8 cellular contexts compared by ENCODE assay signal in the genomic region with DNA sequence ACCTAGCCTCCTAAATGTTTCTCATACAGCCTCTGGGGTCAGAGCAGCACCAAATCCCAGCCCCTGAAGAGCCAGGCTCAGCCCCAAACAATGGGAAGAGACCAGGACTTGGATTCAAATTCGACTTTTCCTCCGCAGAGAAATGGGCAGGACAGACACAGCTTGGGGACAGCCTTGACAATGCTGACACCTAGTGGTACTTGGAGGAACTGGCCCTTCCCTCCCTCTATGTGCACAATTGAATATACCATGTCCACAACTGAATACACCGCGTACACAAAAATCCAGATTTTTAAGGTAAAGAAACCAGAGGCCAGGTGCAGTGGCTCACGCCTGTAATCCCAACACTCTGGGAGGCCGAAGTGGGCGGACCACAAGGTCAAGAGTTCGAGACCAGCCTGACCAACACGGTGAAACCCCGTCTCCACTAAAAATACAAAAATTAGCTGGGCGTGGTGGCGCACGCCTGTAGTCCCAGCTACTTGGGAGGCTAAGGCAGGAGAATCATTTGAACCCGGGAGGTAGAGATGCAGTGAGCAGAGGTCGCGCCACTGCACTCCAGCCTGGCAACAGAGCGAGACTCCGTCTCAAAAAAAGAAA. TPM values are rescaled to one million over a fixed set of nuclear protein-coding genes. Genes with fewer than 3 reads are reported as not detected.
DNase-seq lines count a peak whose midpoint lies in the region; ATAC-seq, FAIRE-seq and TF ChIP-seq lines count a peak whose summit lies in the region.
"Not testable (repeated sequence)": the region's sequence is repeated elsewhere in the genome, so short reads cannot be mapped to it uniquely, and the experiment has no call there.

No MANE protein-coding gene starts in this region.

- not testable (repeated sequence) for H2AFZ ChIP-seq in GM12878 (ENCODE audit: control insufficient read depth, low read depth, low read length); osteoblast (ENCODE audit: low read length)

- BruUV-seq in GM12878 (replicated peaks; lab: Mats Ljungman, UMichigan): not testable (repeated sequence)

- not testable (repeated sequence) for H3K9ac ChIP-seq in GM12878 (ENCODE audit: control insufficient read depth, insufficient read depth, low read length)

- peak; percentile 65 to 74 for ATAC-seq in activated CD4-positive, CD25-positive, alpha-beta regulatory T cell treated with anti-CD3 and anti-CD28 coated beads, Interleukin-2, amount 50 U/mL, for 24 hours
- peak; percentile 91 for ATAC-seq in GM12878
- ATAC-seq in heart left ventricle: peak; percentile 53 to 81 (median 79)

- not testable (repeated sequence) for H4K20me1 ChIP-seq in GM12878 (ENCODE audit: control insufficient read depth, insufficient read depth); osteoblast (ENCODE audit: insufficient read depth, low read length)

- H3K27me3 ChIP-seq in GM12878 (replicated peaks in 1 of 2; ENCODE audit: control insufficient read depth in 2 of 2, insufficient read depth in 2 of 2, low read length in 1 of 2): not testable (repeated sequence)
- peaks cover 0 to 33% (median 0%) of the 10 kb centered on the region in 9 donors for H3K27me3 ChIP-seq in heart left ventricle
- H3K27me3 ChIP-seq in osteoblast (ENCODE audit: insufficient read depth, low read length): peaks cover 17% of the 10 kb centered on the region

- intact Hi-C loops in GM12878 (cut with micrococcal nuclease; ENCODE audit: unreplicated experiment) (loop anchor here (1.0 to 5.0 kb wide), 4 partner anchors 165 to 401 kb away; a partner anchor contains a TSS), heart left ventricle (cut with DNase I) (loop anchor here (1.0 to 5.0 kb wide), 12 partner anchors 160 to 606 kb away; a partner anchor contains a TSS)

- 37% methylated on average over 18 of the region's 18 CpGs for WGBS in GM12878 (ENCODE audit: insufficient coverage, insufficient replicate concordance, low lambda C conversion rate, missing lambda C conversion rate)
- 51 to 56% (median 52%) methylated on average over 18 of the region's 18 CpGs for WGBS in heart left ventricle, 4 donors

- TF ChIP-seq POLR2A in GM12878 (IDR thresholded peaks at IDR 0.05; ENCODE audit: low read depth, low read length); heart left ventricle (IDR thresholded peaks at IDR 0.05): not testable (repeated sequence)

- TF ChIP-seq EP300 in GM12878 (IDR thresholded peaks at IDR 0.05; ENCODE audit: borderline replicate concordance in 1 of 2, control insufficient read depth in 1 of 2, low read depth in 2 of 2, low read length in 2 of 2): not testable (repeated sequence)

- SMC1A ChIA-PET in GM12878 (lab: Charles Lee; ENCODE audit: uncharacterized antibody, unreplicated experiment): interaction anchor here (1.1 to 6.3 kb wide), 2 partner anchors 401 to 606 kb away, joined by 3 to 57 read pairs; no protein-coding TSS in a partner anchor

- POLR2A ChIA-PET in GM12878 (lab: Charles Lee): not testable (repeated sequence)

- peak; percentile 98 for TF ChIP-seq RAD21 in GM12878 (IDR thresholded peaks at IDR 0.05; ENCODE audit: insufficient read depth, low read depth, low read length)

- DNase-seq in DMS153 (lab: John Stamatoyannopoulos, UW): peak; percentile 35
- DNase-seq in HuH-7.5 (ENCODE audit: low spot score): peak; percentile 70
- DNase-seq in NCI-H82 (lab: John Stamatoyannopoulos, UW): peak; percentile 92
- DNase-seq in GM12878 (ENCODE audit: low read depth, low spot score): peak; percentile 30
- peak in 2 of 5 donors; percentile 50 to 59 for DNase-seq in heart left ventricle
- peak; percentile 93 for DNase-seq in osteoblast (ENCODE audit: insufficient read length, low spot score, missing footprints)
- DNase-seq in substantia nigra (lab: John Stamatoyannopoulos, UW): peak in 36 of 49 donors; percentile 15 to 66 (median 43)

- H3K4me3 ChIP-seq in GM12878; heart left ventricle; osteoblast (ENCODE audit: insufficient read depth, low read length): not testable (repeated sequence)

- H3K4me1 ChIP-seq in GM12878 (ENCODE audit: control insufficient read depth, insufficient read depth, low read length); osteoblast (ENCODE audit: insufficient read depth, low read length): not testable (repeated sequence)
- H3K4me1 ChIP-seq in heart left ventricle: peaks cover 0 to 12% (median 2%) of the 10 kb centered on the region in 12 donors

- not testable (repeated sequence) for H3K36me3 ChIP-seq in GM12878 (ENCODE audit: control insufficient read depth in 2 of 2, insufficient read depth in 2 of 2, low read length in 1 of 2); heart left ventricle; osteoblast (ENCODE audit: insufficient read depth, low read length)

- CTCF ChIA-PET in GM12878 (lab: Yijun Ruan, JAX): interaction anchor here (0.6 to 5.9 kb wide), 16 partner anchors 13 to 605 kb away, joined by 3 to 132 read pairs (median 4); a partner anchor contains a TSS

- H3K27ac ChIP-seq in GM12878 (ENCODE audit: control insufficient read depth, insufficient read depth); heart left ventricle; osteoblast (ENCODE audit: low read depth, low read length); substantia nigra (ENCODE audit: low read depth, low read length, poor library complexity, severe bottlenecking): not testable (repeated sequence)

- not testable (repeated sequence) for H3K9me3 ChIP-seq in GM12878 (replicated peaks; ENCODE audit: control insufficient read depth, insufficient read depth, low read length); heart left ventricle; osteoblast (ENCODE audit: low read depth, low read length)

- RAD21 ChIA-PET in GM12878 (lab: Charles Lee; ENCODE audit: unreplicated experiment): interaction anchor here (0.8 to 6.7 kb wide), 7 partner anchors 77 to 605 kb away, joined by 3 to 91 read pairs (median 6); no protein-coding TSS in a partner anchor

- peak; percentile 97 to 98 (median 97) for TF ChIP-seq CTCF in GM12878 (IDR thresholded peaks at IDR 0.05 in 2 of 3, conservative IDR thresholded peaks at IDR 0.05 in 1 of 3; ENCODE audit: control insufficient read depth in 2 of 3, extremely low read depth in 1 of 3, insufficient read depth in 1 of 3, low read depth in 3 of 3, low read length in 3 of 3)
- peak; percentile 92 to 99 (median 95) for TF ChIP-seq CTCF in heart left ventricle (IDR thresholded peaks at IDR 0.05)
- peak; percentile 95 for TF ChIP-seq CTCF in osteoblast (IDR thresholded peaks at IDR 0.05; ENCODE audit: extremely low read depth, low read depth, low read length)

- in situ Hi-C loops in GM12878 (cut with MboI): loop anchor here (5.0 kb wide), 3 partner anchors 320 to 605 kb away; no protein-coding TSS in a partner anchor

- H3K4me2 ChIP-seq in GM12878 (ENCODE audit: control insufficient read depth, insufficient read depth); osteoblast (ENCODE audit: insufficient read depth, low read length): not testable (repeated sequence)

- not testable (repeated sequence) for H3K79me2 ChIP-seq in GM12878 (ENCODE audit: control insufficient read depth, insufficient read depth, low read length); osteoblast (ENCODE audit: insufficient read depth, low read length)

- peak; percentile 99 for FAIRE-seq in GM12878 (lab: Jason Lieb, UNC)

RNA-seq across cellular contexts. Expression of a gene that starts 11.7 kb away (rescaled TPM):
- not detected in 2 replicates for total RNA-seq in GM12878 (2013; cell fraction: nucleolus; rRNA removed)
- 0.06 and 0.11 TPM in 2 replicates for total RNA-seq in GM12878 (2014; rRNA removed)
- total RNA-seq in GM12878 (2014; rRNA removed; fragmentation: Illumina TruSeq; extraction: Trizol): not detected in 2 replicates
- 0.32 and 0.41 TPM in 2 replicates for total RNA-seq in GM12878 (2021)
- polyA plus RNA-seq in GM12878 (2011; ENCODE audit: low read depth): 0.29 TPM
- 0.15 and 0.17 TPM in 2 replicates for polyA plus RNA-seq in GM12878 (2011; rRNA removed)
- polyA plus RNA-seq in GM12878 (2011; cell fraction: cytosol; rRNA removed): 0.15 and 0.22 TPM in 2 replicates
- polyA plus RNA-seq in GM12878 (2011; cell fraction: nucleus; rRNA removed): 0.30 and 0.38 TPM in 2 replicates
- 0.49 and 0.93 TPM in 2 replicates for polyA plus RNA-seq in GM12878 (2012)
- 0.10 TPM in 1 of 2 replicates, not detected in the other for polyA plus RNA-seq in GM12878 (2014; fragmentation: Illumina TruSeq; extraction: Trizol)
- polyA plus RNA-seq in GM12878 (2014; fragmentation: Nextera tagmentation; extraction: Ambion mirVana): under 1 TPM in 1 of 2 experiments, not detected in 1; 0.07 TPM
- polyA plus RNA-seq in GM12878 (2014; rRNA removed): 0.22 and 0.56 TPM in 2 replicates
- polyA plus RNA-seq in GM12878 (2016; fragmentation: Nextera tagmentation; extraction: Ambion mirVana): under 1 TPM in 1 of 2 experiments, not detected in 1; 0.24 TPM
- 0.15 and 0.57 TPM in 2 replicates for polyA minus RNA-seq in GM12878 (2011; rRNA and poly(A)+ RNA removed)
- polyA minus RNA-seq in GM12878 (2011; cell fraction: cytosol; rRNA and poly(A)+ RNA removed): not detected in 2 replicates
- not detected in 2 replicates for polyA minus RNA-seq in GM12878 (2011; cell fraction: nucleus; rRNA and poly(A)+ RNA removed)
- 1 to 10 TPM in 8 of 9 donors, under 1 TPM in 1; 0.83 to 7.5 (median 2.1) TPM for total RNA-seq in heart left ventricle
- polyA plus RNA-seq in heart left ventricle: 1 to 10 TPM; 2.5 to 4.6 TPM
- 0.29 and 0.36 TPM in 2 replicates for total RNA-seq in osteoblast

RNA-seq across cellular contexts. Expression of a gene that starts 12.2 kb away (rescaled TPM):
- 28.0 and 33.3 TPM in 2 replicates for total RNA-seq in GM12878 (2013; cell fraction: nucleolus; rRNA removed)
- total RNA-seq in GM12878 (2014; rRNA removed) (9.4 and 10.0 TPM in 2 replicates), GM12878 (2014; rRNA removed; fragmentation: Illumina TruSeq; extraction: Trizol) (4.2 and 4.8 TPM in 2 replicates), GM12878 (2021) (12.9 and 13.2 TPM in 2 replicates), heart left ventricle (10 to 100 TPM in 8 of 9 donors, 1 to 10 TPM in 1; 9.8 to 19.1 (median 15.1) TPM), osteoblast (14.4 and 16.3 TPM in 2 replicates)
- 5.1 TPM for polyA plus RNA-seq in GM12878 (2011; ENCODE audit: low read depth)
- polyA plus RNA-seq in GM12878 (2011; rRNA removed) (4.1 and 6.3 TPM in 2 replicates), GM12878 (2014; fragmentation: Illumina TruSeq; extraction: Trizol) (1.1 and 4.0 TPM in 2 replicates), GM12878 (2014; fragmentation: Nextera tagmentation; extraction: Ambion mirVana) (1 to 10 TPM in 1 of 2 experiments, under 1 TPM in 1; 0.77 to 1.5 TPM), GM12878 (2014; rRNA removed) (17.5 and 22.4 TPM in 2 replicates), GM12878 (2016; fragmentation: Nextera tagmentation; extraction: Ambion mirVana) (10 to 100 TPM; 11.7 to 12.9 TPM), heart left ventricle (10 to 100 TPM; 16.6 to 18.1 TPM)
- polyA plus RNA-seq in GM12878 (2011; cell fraction: cytosol; rRNA removed): 10.1 and 14.8 TPM in 2 replicates
- polyA plus RNA-seq in GM12878 (2011; cell fraction: nucleus; rRNA removed): 56.2 and 62.8 TPM in 2 replicates
- polyA plus RNA-seq in GM12878 (2012): 18.5 and 22.0 TPM in 2 replicates
- polyA minus RNA-seq in GM12878 (2011; rRNA and poly(A)+ RNA removed): 5.9 and 11.3 TPM in 2 replicates
- polyA minus RNA-seq in GM12878 (2011; cell fraction: cytosol; rRNA and poly(A)+ RNA removed): 2.4 and 5.2 TPM in 2 replicates
- 21.2 and 22.9 TPM in 2 replicates for polyA minus RNA-seq in GM12878 (2011; cell fraction: nucleus; rRNA and poly(A)+ RNA removed)

RNA-seq across cellular contexts. Expression of a gene that starts 21.5 kb away (rescaled TPM):
- 2.1 and 2.8 TPM in 2 replicates for total RNA-seq in GM12878 (2013; cell fraction: nucleolus; rRNA removed)
- total RNA-seq in GM12878 (2014; rRNA removed): 37.1 TPM in 2 replicates
- total RNA-seq in GM12878 (2014; rRNA removed; fragmentation: Illumina TruSeq; extraction: Trizol): 15.7 and 16.8 TPM in 2 replicates
- 15.9 and 17.8 TPM in 2 replicates for total RNA-seq in GM12878 (2021)
- polyA plus RNA-seq in GM12878 (2011; ENCODE audit: low read depth): 6.0 TPM
- 9.2 and 17.0 TPM in 2 replicates for polyA plus RNA-seq in GM12878 (2011; rRNA removed)
- 22.8 and 30.1 TPM in 2 replicates for polyA plus RNA-seq in GM12878 (2011; cell fraction: cytosol; rRNA removed)
- 7.0 and 8.4 TPM in 2 replicates for polyA plus RNA-seq in GM12878 (2011; cell fraction: nucleus; rRNA removed)
- 10.7 and 13.9 TPM in 2 replicates for polyA plus RNA-seq in GM12878 (2012)
- polyA plus RNA-seq in GM12878 (2014; fragmentation: Illumina TruSeq; extraction: Trizol): 10.5 and 18.4 TPM in 2 replicates
- polyA plus RNA-seq in GM12878 (2014; fragmentation: Nextera tagmentation; extraction: Ambion mirVana): 1 to 10 TPM; 6.0 to 9.3 TPM
- 38.2 and 42.1 TPM in 2 replicates for polyA plus RNA-seq in GM12878 (2014; rRNA removed)
- 10 to 100 TPM; 26.7 to 32.4 TPM for polyA plus RNA-seq in GM12878 (2016; fragmentation: Nextera tagmentation; extraction: Ambion mirVana)
- polyA minus RNA-seq in GM12878 (2011; rRNA and poly(A)+ RNA removed): 8.3 and 19.1 TPM in 2 replicates
- 5.1 TPM in 2 replicates for polyA minus RNA-seq in GM12878 (2011; cell fraction: cytosol; rRNA and poly(A)+ RNA removed)
- 1.1 and 3.2 TPM in 2 replicates for polyA minus RNA-seq in GM12878 (2011; cell fraction: nucleus; rRNA and poly(A)+ RNA removed)
- 10 to 100 TPM in 4 of 9 donors, 1 to 10 TPM in 5; 5.6 to 23.3 (median 8.3) TPM for total RNA-seq in heart left ventricle
- polyA plus RNA-seq in heart left ventricle: 10 to 100 TPM in 1 of 2 donors, 1 to 10 TPM in 1; 5.6 to 10.9 TPM
- 8.7 and 8.8 TPM in 2 replicates for total RNA-seq in osteoblast

RNA-seq across cellular contexts. Expression of a gene that starts 38.4 kb away (rescaled TPM):
- 28.5 and 28.7 TPM in 2 replicates for total RNA-seq in GM12878 (2013; cell fraction: nucleolus; rRNA removed)
- total RNA-seq in GM12878 (2014; rRNA removed) (88.3 and 95.0 TPM in 2 replicates), GM12878 (2014; rRNA removed; fragmentation: Illumina TruSeq; extraction: Trizol) (32.8 and 37.2 TPM in 2 replicates), GM12878 (2021) (58.0 and 59.1 TPM in 2 replicates), heart left ventricle (10 to 100 TPM; 15.9 to 47.1 (median 18.5) TPM), osteoblast (20.6 and 22.7 TPM in 2 replicates)
- 25.5 TPM for polyA plus RNA-seq in GM12878 (2011; ENCODE audit: low read depth)
- polyA plus RNA-seq in GM12878 (2011; rRNA removed) (33.2 and 48.3 TPM in 2 replicates), GM12878 (2014; fragmentation: Illumina TruSeq; extraction: Trizol) (21.5 and 42.6 TPM in 2 replicates), GM12878 (2014; fragmentation: Nextera tagmentation; extraction: Ambion mirVana) (1 to 10 TPM; 3.5 to 8.0 TPM), GM12878 (2014; rRNA removed) (80.5 and 85.1 TPM in 2 replicates), GM12878 (2016; fragmentation: Nextera tagmentation; extraction: Ambion mirVana) (10 to 100 TPM; 75.4 to 86.5 TPM), heart left ventricle (10 to 100 TPM; 17.2 to 54.2 TPM)
- 91.7 and 111 TPM in 2 replicates for polyA plus RNA-seq in GM12878 (2011; cell fraction: cytosol; rRNA removed)
- polyA plus RNA-seq in GM12878 (2011; cell fraction: nucleus; rRNA removed): 79.7 and 86.5 TPM in 2 replicates
- polyA plus RNA-seq in GM12878 (2012): 46.9 and 51.3 TPM in 2 replicates
- polyA minus RNA-seq in GM12878 (2011; rRNA and poly(A)+ RNA removed): 35.5 and 55.6 TPM in 2 replicates
- polyA minus RNA-seq in GM12878 (2011; cell fraction: cytosol; rRNA and poly(A)+ RNA removed): 14.3 and 15.2 TPM in 2 replicates
- 20.7 and 30.7 TPM in 2 replicates for polyA minus RNA-seq in GM12878 (2011; cell fraction: nucleus; rRNA and poly(A)+ RNA removed)

RNA-seq across cellular contexts. Expression of a gene that starts 49.0 kb away (rescaled TPM):
- total RNA-seq in GM12878 (2013; cell fraction: nucleolus; rRNA removed): not detected in 2 replicates
- total RNA-seq in GM12878 (2014; rRNA removed) (not detected in 2 replicates), GM12878 (2014; rRNA removed; fragmentation: Illumina TruSeq; extraction: Trizol) (0.04 and 0.05 TPM in 2 replicates), GM12878 (2021) (0.05 TPM in 1 of 2 replicates, not detected in the other), heart left ventricle (under 1 TPM in 5 of 9 donors, not detected in 4; 0.09 to 0.29 (median 0.12) TPM), osteoblast (under 0.01 TPM in 2 replicates)
- not detected for polyA plus RNA-seq in GM12878 (2011; ENCODE audit: low read depth)
- polyA plus RNA-seq in GM12878 (2011; rRNA removed) (0.01 TPM in 2 replicates), GM12878 (2014; fragmentation: Illumina TruSeq; extraction: Trizol) (not detected in 2 replicates), GM12878 (2014; fragmentation: Nextera tagmentation; extraction: Ambion mirVana) (under 1 TPM in 1 of 2 experiments, not detected in 1; 0.02 TPM), GM12878 (2014; rRNA removed) (0.01 TPM in 2 replicates), GM12878 (2016; fragmentation: Nextera tagmentation; extraction: Ambion mirVana) (under 1 TPM; 0.03 to 0.04 TPM), heart left ventricle (under 1 TPM; 0.03 to 0.04 TPM)
- polyA plus RNA-seq in GM12878 (2011; cell fraction: cytosol; rRNA removed): 0.01 and 0.02 TPM in 2 replicates
- polyA plus RNA-seq in GM12878 (2011; cell fraction: nucleus; rRNA removed): 0.04 TPM in 1 of 2 replicates, not detected in the other
- polyA plus RNA-seq in GM12878 (2012): 0.05 and 0.06 TPM in 2 replicates
- polyA minus RNA-seq in GM12878 (2011; rRNA and poly(A)+ RNA removed): not detected in 2 replicates
- polyA minus RNA-seq in GM12878 (2011; cell fraction: cytosol; rRNA and poly(A)+ RNA removed): not detected in 2 replicates
- not detected in 2 replicates for polyA minus RNA-seq in GM12878 (2011; cell fraction: nucleus; rRNA and poly(A)+ RNA removed)
